Comparison of ENCODE assay signal across 31 cellular contexts in the genomic region with DNA sequence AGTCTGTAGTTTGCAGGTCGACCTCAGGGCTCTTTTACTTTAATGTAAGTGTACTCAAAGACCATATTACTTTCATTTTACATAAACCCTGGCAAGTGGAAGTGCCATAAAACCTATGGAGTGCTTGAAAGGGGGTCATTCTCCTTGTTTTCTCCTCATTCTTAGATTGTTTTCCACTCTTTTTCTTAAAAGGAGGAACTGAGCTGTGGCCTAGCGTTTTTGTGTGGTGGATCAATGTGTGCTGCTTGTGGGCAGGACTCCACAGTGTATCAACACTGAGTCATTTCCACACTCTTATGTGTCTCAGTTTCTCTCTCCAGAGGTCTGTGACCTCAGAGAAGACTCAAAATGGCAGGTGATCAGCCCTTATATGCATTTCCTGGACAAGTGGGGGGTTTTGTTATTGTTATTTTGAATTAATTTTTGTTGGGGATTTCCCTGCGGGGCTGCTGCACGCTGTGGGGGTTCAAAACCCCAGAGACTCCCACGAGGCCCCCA.
"Had no signal": no experiment of that assay in that cellular context is flagged by ENCODE, and none has a peak within 500 bp of the region (broad histone marks: within the 10 kb centered on the region; RNA-seq: fewer than 3 reads in every experiment).

No MANE protein-coding gene starts in this region.

- DNase-seq: activated CD4-positive, alpha-beta memory T cell treated with anti-CD3 and anti-CD28 coated beads for 36 hours; activated CD4-positive, alpha-beta T cell treated with anti-CD3 and anti-CD28 coated beads for 48 hours; activated CD8-positive, alpha-beta memory T cell treated with anti-CD3 and anti-CD28 coated beads, Interleukin-2, amount 50 U/mL, for 48 hours; activated gamma-delta T cell treated with Interleukin-2 at 50 U/mL for 16 hours; activated naive CD8-positive, alpha-beta T cell treated with anti-CD3 and anti-CD28 coated beads, Interleukin-2, amount 50 U/mL, for 24 hours; activated T-cell treated with anti-CD3 and anti-CD28 coated beads, Interleukin-2, amount 50 U/mL, for 4 hours; central memory CD4-positive, alpha-beta T cell; endodermal cell; foreskin fibroblast; head of caudate nucleus; hippocampal formation; left cardiac atrium; left ventricle myocardium superior; mammary epithelial cell; naive B cell; nephron progenitor cell; ovary; right lobe of liver; stimulated activated CD4-positive, alpha-beta T cell treated with anti-CD3 and anti-CD28 coated beads, Interleukin-2, amount 100 ng/mL, for 48 hours; stimulated activated naive CD8-positive, alpha-beta T cell treated with anti-CD3 and anti-CD28 coated beads, Interleukin-15, Interleukin-2, amounts not matched to agents 100 U/mL and 50 U/mL, for 24 hours; trophoblast cell; uterus had no signal

- H3K27ac ChIP-seq: breast epithelium, ovary, right lobe of liver, thoracic aorta, uterus, VCaP had no signal

- ATAC-seq: activated naive CD8-positive, alpha-beta T cell treated with anti-CD3 and anti-CD28 coated beads, Interleukin-2, amount 50 U/mL, for 24 hours; activated T-cell treated with anti-CD3 and anti-CD28 coated beads, Interleukin-2, amount 50 U/mL, for 4 hours; activated T-helper 17 cell treated with anti-CD3 and anti-CD28 coated beads, Interleukin-2, amount 50 U/mL, for 72 hours; esophagus mucosa; left cardiac atrium; left ventricle myocardium superior; right lobe of liver; stimulated activated naive CD8-positive, alpha-beta T cell treated with anti-CD3 and anti-CD28 coated beads, Interleukin-15, Interleukin-2, amounts not matched to agents 100 U/mL and 50 U/mL, for 24 hours had no signal

- H3K9me3 Mint-ChIP-seq: dendritic cell treated with granulocyte-macrophage colony-stimulating factor and Interleukin-4, amounts not matched to agents 40 ng/mL and 50 ng/mL, for 4 days; nephron progenitor cell had no signal

- FAIRE-seq: keratinocyte had no signal

- H3K36me3 Mint-ChIP-seq: activated CD4-positive, alpha-beta memory T cell treated with anti-CD3 and anti-CD28 coated beads for 36 hours; activated naive CD4-positive, alpha-beta T cell treated with anti-CD3 and anti-CD28 coated beads, Interleukin-2, amount 50 U/mL, for 24 hours; naive B cell had no signal

- H3K4me1 Mint-ChIP-seq: activated naive CD4-positive, alpha-beta T cell treated with anti-CD3 and anti-CD28 coated beads, Interleukin-2, amount 50 U/mL, for 24 hours; activated naive CD8-positive, alpha-beta T cell treated with anti-CD3 and anti-CD28 coated beads, Interleukin-2, amount 50 U/mL, for 24 hours; activated T-helper 17 cell treated with anti-CD3 and anti-CD28 coated beads, Interleukin-2, amount 50 U/mL, for 72 hours; naive B cell had no signal

- H3K4me3 ChIP-seq: breast epithelium, ovary, right lobe of liver, thoracic aorta, uterus had no signal

- H3K9me3 ChIP-seq: breast epithelium, ovary, right lobe of liver, thoracic aorta, uterus had no signal

- H3K27ac Mint-ChIP-seq: activated CD4-positive, alpha-beta memory T cell treated with anti-CD3 and anti-CD28 coated beads for 36 hours; activated naive CD4-positive, alpha-beta T cell treated with anti-CD3 and anti-CD28 coated beads, Interleukin-2, amount 50 U/mL, for 24 hours; activated naive CD8-positive, alpha-beta T cell treated with anti-CD3 and anti-CD28 coated beads, Interleukin-2, amount 50 U/mL, for 24 hours; activated T-helper 17 cell treated with anti-CD3 and anti-CD28 coated beads, Interleukin-2, amount 50 U/mL, for 72 hours; dendritic cell treated with granulocyte-macrophage colony-stimulating factor and Interleukin-4, amounts not matched to agents 40 ng/mL and 50 ng/mL, for 4 days; endodermal cell; nephron progenitor cell; progenitor cell of endocrine pancreas had no signal

- H3K27me3 ChIP-seq: breast epithelium, ovary, right lobe of liver, uterus had no signal

- H3K27me3 Mint-ChIP-seq: activated CD4-positive, alpha-beta memory T cell treated with anti-CD3 and anti-CD28 coated beads for 36 hours; activated naive CD4-positive, alpha-beta T cell treated with anti-CD3 and anti-CD28 coated beads, Interleukin-2, amount 50 U/mL, for 24 hours; activated naive CD8-positive, alpha-beta T cell treated with anti-CD3 and anti-CD28 coated beads, Interleukin-2, amount 50 U/mL, for 24 hours; activated T-helper 17 cell treated with anti-CD3 and anti-CD28 coated beads, Interleukin-2, amount 50 U/mL, for 72 hours; dendritic cell treated with granulocyte-macrophage colony-stimulating factor and Interleukin-4, amounts not matched to agents 40 ng/mL and 50 ng/mL, for 4 days; naive B cell; progenitor cell of endocrine pancreas had no signal

- H3K36me3 ChIP-seq: breast epithelium, ovary, right lobe of liver, thoracic aorta, uterus had no signal

- H3K4me1 ChIP-seq: breast epithelium, right lobe of liver, uterus had no signal

- H3K4me3 Mint-ChIP-seq: activated CD4-positive, alpha-beta memory T cell treated with anti-CD3 and anti-CD28 coated beads for 36 hours; activated naive CD4-positive, alpha-beta T cell treated with anti-CD3 and anti-CD28 coated beads, Interleukin-2, amount 50 U/mL, for 24 hours; activated naive CD8-positive, alpha-beta T cell treated with anti-CD3 and anti-CD28 coated beads, Interleukin-2, amount 50 U/mL, for 24 hours; activated T-cell treated with anti-CD3 and anti-CD28 coated beads, Interleukin-2, amount 50 U/mL, for 4 hours; activated T-helper 17 cell treated with anti-CD3 and anti-CD28 coated beads, Interleukin-2, amount 50 U/mL, for 72 hours; dendritic cell treated with granulocyte-macrophage colony-stimulating factor and Interleukin-4, amounts not matched to agents 40 ng/mL and 50 ng/mL, for 4 days; endodermal cell; naive B cell; nephron progenitor cell had no signal
